30 cellular contexts compared by ENCODE assay signal in the genomic region with DNA sequence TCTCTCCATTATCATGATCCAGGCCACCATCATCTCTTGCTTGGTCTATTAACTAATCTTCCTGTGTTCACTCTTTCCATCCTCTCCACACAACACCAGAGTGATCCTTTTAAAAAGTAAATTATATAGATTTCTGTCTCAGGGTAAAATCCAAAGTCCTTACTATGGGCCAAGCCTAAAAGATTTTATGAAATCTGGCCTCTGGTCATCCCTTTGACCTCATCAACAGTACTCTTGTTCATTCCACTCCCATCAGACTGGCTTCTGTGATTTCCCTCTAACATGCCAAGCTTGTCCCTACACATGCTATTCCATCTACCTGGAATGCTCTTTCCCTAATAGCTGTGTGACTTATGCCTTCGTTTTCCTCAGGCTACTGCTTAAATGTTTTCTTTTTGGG. TPM values are rescaled to one million over a fixed set of nuclear protein-coding genes. Genes with fewer than 3 reads are reported as not detected.
DNase-seq lines count a peak whose midpoint lies in the region; ATAC-seq, FAIRE-seq and TF ChIP-seq lines count a peak whose summit lies in the region.
"Had no signal": no experiment of that assay in that cellular context is flagged by ENCODE, and none has a peak within 500 bp of the region (broad histone marks: within the 10 kb centered on the region; RNA-seq: fewer than 3 reads in every experiment).

No MANE protein-coding gene starts in this region.

- H2BK15ac ChIP-seq in IMR-90 (ENCODE audit: low read depth, low read length) = no peak overlapping the region

- POLR2A ChIA-PET in activated CD8-positive, alpha-beta T cell treated with anti-CD3 and anti-CD28 coated beads, Interleukin-2, amount 10 ng/mL, durations not matched to agents 7 days and 5 days (lab: Charles Lee) = interaction anchor here (0.6 to 2.1 kb wide), 3 partner anchors 9 to 494 kb away, joined by 3 to 10 read pairs (median 10); a partner anchor contains a TSS
- POLR2A ChIA-PET in activated CD8-positive, alpha-beta T cell treated with anti-CD3 and anti-CD28 coated beads for 36 hours (lab: Charles Lee) = interaction anchor here (3.1 kb wide), 1 partner anchor 10 kb away, joined by 19 read pairs; a partner anchor contains a TSS
- POLR2A ChIA-PET in IMR-90 (lab: Charles Lee; ENCODE audit: unreplicated experiment) (no interaction called here), GM12878 (lab: Charles Lee) (interaction anchor here (1.0 to 3.9 kb wide), 4 partner anchors 11 to 423 kb away, joined by 6 to 22 read pairs (median 16); a partner anchor contains a TSS)

- no peak overlapping the region for H3K18ac ChIP-seq in IMR-90 (ENCODE audit: low read depth, low read length)

- WGBS in IMR-90 (ENCODE audit: extremely low coverage in 2 of 2, insufficient read length in 1 of 2), 2 experiments = no CpG with 5 or more reads among the region's 1 CpG
- WGBS in GM12878 (ENCODE audit: insufficient coverage, insufficient replicate concordance, low lambda C conversion rate, missing lambda C conversion rate) = 81% methylated on average over 1 of the region's 1 CpG
- 79 to 85% (median 84%) methylated on average over 1 of the region's 1 CpG for WGBS in spleen, 5 donors

- no peak overlapping the region for H2AK5ac ChIP-seq in IMR-90 (ENCODE audit: low read depth, low read length)

- no peaks in the 10 kb centered on the region for H4K20me1 ChIP-seq in IMR-90 (ENCODE audit: insufficient read depth, low read length)
- no peaks in the 10 kb centered on the region for H4K20me1 ChIP-seq in GM12878 (ENCODE audit: control insufficient read depth, insufficient read depth)

- H3K9ac ChIP-seq in IMR-90 (ENCODE audit: low read depth, low read length) (no peak overlapping the region), GM12878 (ENCODE audit: control insufficient read depth, insufficient read depth, low read length) (no peak overlapping the region)
- H3K9ac ChIP-seq: GM23248 had no signal

- no peak overlapping the region for H3K4me3 Mint-ChIP-seq in activated CD8-positive, alpha-beta T cell treated with anti-CD3 and anti-CD28 coated beads, Interleukin-2, amount 10 ng/mL, durations not matched to agents 7 days and 5 days
- H3K4me3 Mint-ChIP-seq in activated CD8-positive, alpha-beta T cell treated with anti-CD3 and anti-CD28 coated beads for 36 hours = no peak overlapping the region
- H3K4me3 Mint-ChIP-seq: brain; mesothelial cell of epicardium; stimulated activated naive CD8-positive, alpha-beta T cell treated with anti-CD3 and anti-CD28 coated beads, Interleukin-15, Interleukin-2, amounts not matched to agents 100 ng/mL and 50 ng/mL, for 24 hours had no signal

- H3K27me3 Mint-ChIP-seq in activated CD8-positive, alpha-beta T cell treated with anti-CD3 and anti-CD28 coated beads, Interleukin-2, amount 10 ng/mL, durations not matched to agents 7 days and 5 days (ENCODE audit: low read depth) = no peaks in the 10 kb centered on the region
- H3K27me3 Mint-ChIP-seq in activated CD8-positive, alpha-beta T cell treated with anti-CD3 and anti-CD28 coated beads for 36 hours = no peaks in the 10 kb centered on the region
- H3K27me3 Mint-ChIP-seq: brain; stimulated activated naive CD8-positive, alpha-beta T cell treated with anti-CD3 and anti-CD28 coated beads, Interleukin-15, Interleukin-2, amounts not matched to agents 100 ng/mL and 50 ng/mL, for 24 hours had no signal

- no peak overlapping the region for H2BK5ac ChIP-seq in IMR-90 (ENCODE audit: low read depth, low read length, poor library complexity, severe bottlenecking)

- no peak overlapping the region for H3K4me2 ChIP-seq in IMR-90 (ENCODE audit: low read depth, low read length)
- H3K4me2 ChIP-seq in GM12878 (ENCODE audit: control insufficient read depth, insufficient read depth) = no peak overlapping the region

- H3K79me1 ChIP-seq in IMR-90 (ENCODE audit: low read depth in 1 of 2, low read length in 2 of 2) = no peaks in the 10 kb centered on the region

- H3K9me3 Mint-ChIP-seq in activated CD8-positive, alpha-beta T cell treated with anti-CD3 and anti-CD28 coated beads, Interleukin-2, amount 10 ng/mL, durations not matched to agents 7 days and 5 days (ENCODE audit: insufficient read depth) = no peaks in the 10 kb centered on the region
- no peaks in the 10 kb centered on the region for H3K9me3 Mint-ChIP-seq in activated CD8-positive, alpha-beta T cell treated with anti-CD3 and anti-CD28 coated beads for 36 hours
- H3K9me3 Mint-ChIP-seq: mesothelial cell of epicardium; stimulated activated naive CD8-positive, alpha-beta T cell treated with anti-CD3 and anti-CD28 coated beads, Interleukin-15, Interleukin-2, amounts not matched to agents 100 ng/mL and 50 ng/mL, for 24 hours had no signal

- intact Hi-C loops in activated CD8-positive, alpha-beta T cell treated with anti-CD3 and anti-CD28 coated beads for 36 hours (cut with micrococcal nuclease) = no loop called here
- intact Hi-C loops in IMR-90 (cut with micrococcal nuclease) = no loop called here
- intact Hi-C loops in GM12878 (cut with micrococcal nuclease; ENCODE audit: unreplicated experiment) = no loop called here
- intact Hi-C loops in spleen (cut with DNase I; ENCODE audit: low total_unique reads) = no loop called here

- H3K23ac ChIP-seq in IMR-90 (ENCODE audit: low read depth, low read length) = no peak overlapping the region; the same call in 1 of the 2 replicates

- no peak overlapping the region for H4K5ac ChIP-seq in IMR-90 (ENCODE audit: low read depth, low read length)

- H3K79me2 ChIP-seq in GM12878 (ENCODE audit: control insufficient read depth, insufficient read depth, low read length) = no peaks in the 10 kb centered on the region

- dilution Hi-C loops in IMR-90 (cut with HindIII; ENCODE audit: low sequenced_read_pairs, unreplicated experiment) = no loop called here

- RAD21 ChIA-PET in GM12878 (lab: Charles Lee; ENCODE audit: unreplicated experiment) = interaction anchor here (0.7 to 3.5 kb wide), 8 partner anchors 10 to 422 kb away, joined by 3 to 28 read pairs (median 8); a partner anchor contains a TSS

- H3K14ac ChIP-seq in IMR-90 (replicated peaks; ENCODE audit: low read depth, low read length) = 0 out of 2 replicates have a peak overlapping the region, but pooled peaks have one; percentile 17

- no peak for TF ChIP-seq CTCF in activated CD8-positive, alpha-beta T cell treated with anti-CD3 and anti-CD28 coated beads for 36 hours (IDR thresholded peaks at IDR 0.05)
- TF ChIP-seq CTCF in IMR-90 (conservative IDR thresholded peaks at IDR 0.05; ENCODE audit: low read depth, low read length) (no peak), GM12878 (IDR thresholded peaks at IDR 0.05 in 2 of 3, conservative IDR thresholded peaks at IDR 0.05 in 1 of 3; ENCODE audit: control insufficient read depth in 2 of 3, extremely low read depth in 1 of 3, insufficient read depth in 1 of 3, low read depth in 3 of 3, low read length in 3 of 3) (no peak), spleen (IDR thresholded peaks at IDR 0.05 in 8 of 11, conservative IDR thresholded peaks at IDR 0.05 in 3 of 11) (no peak)

- no peak for FAIRE-seq in GM12878 (lab: Jason Lieb, UNC)
- FAIRE-seq: endometrium had no signal

- BruUV-seq in IMR-90 (replicated peaks; lab: Mats Ljungman, UMichigan) = no TSS peak
- BruUV-seq in GM12878 (replicated peaks; lab: Mats Ljungman, UMichigan) = no TSS peak

- no peak for TF ChIP-seq POLR2A in IMR-90 (IDR thresholded peaks at IDR 0.05; ENCODE audit: low read depth, low read length)
- TF ChIP-seq POLR2A in GM12878 (IDR thresholded peaks at IDR 0.05; ENCODE audit: low read depth, low read length) = no peak
- no peak for TF ChIP-seq POLR2A in spleen (IDR thresholded peaks at IDR 0.05)

- H3K9me1 ChIP-seq in IMR-90 (ENCODE audit: insufficient read depth, low read length) = peaks cover 9% of the 10 kb centered on the region; the same call in 1 of the 2 replicates

- no peak for TF ChIP-seq RAD21 in IMR-90 (IDR thresholded peaks at IDR 0.05; ENCODE audit: low read length)
- TF ChIP-seq RAD21 in GM12878 (IDR thresholded peaks at IDR 0.05; ENCODE audit: insufficient read depth, low read depth, low read length) = no peak

- H3K56ac ChIP-seq in IMR-90 (ENCODE audit: extremely low read depth, insufficient read depth, low read length) = no peak overlapping the region

- no peaks in the 10 kb centered on the region for H3K36me3 ChIP-seq in IMR-90 (ENCODE audit: control insufficient read depth, insufficient read depth, low read length)
- no peaks in the 10 kb centered on the region for H3K36me3 ChIP-seq in GM12878 (ENCODE audit: control insufficient read depth in 2 of 2, insufficient read depth in 2 of 2, low read length in 1 of 2)
- H3K36me3 ChIP-seq in spleen = no peaks in the 10 kb centered on the region
- H3K36me3 ChIP-seq: esophagus muscularis mucosa, SJCRH30 had no signal

- no peak overlapping the region; a peak in 1 of 4 replicates for H4K8ac ChIP-seq in IMR-90 (ENCODE audit: low read depth in 2 of 2, low read length in 2 of 2)

- 0 out of 2 replicates have a peak overlapping the region, but pooled peaks have one; percentile 29 for H2BK20ac ChIP-seq in IMR-90 (ENCODE audit: low read depth, low read length)

- no peak overlapping the region for H4K91ac ChIP-seq in IMR-90 (ENCODE audit: insufficient read depth, low read depth, low read length)

- in situ Hi-C loops in IMR-90 (cut with MboI; ENCODE audit: low sequenced_read_pairs) = loop anchor here (10.0 to 25.0 kb wide), 2 partner anchors 101 to 504 kb away; no protein-coding TSS in a partner anchor
- in situ Hi-C loops in GM12878 (cut with MboI) = loop anchor here (5.0 kb wide), 1 partner anchor 119 kb away; no protein-coding TSS in a partner anchor

- peaks cover 74% of the 10 kb centered on the region for H3K4me1 Mint-ChIP-seq in activated CD8-positive, alpha-beta T cell treated with anti-CD3 and anti-CD28 coated beads, Interleukin-2, amount 10 ng/mL, durations not matched to agents 7 days and 5 days (ENCODE audit: low read depth)
- peaks cover 46% of the 10 kb centered on the region for H3K4me1 Mint-ChIP-seq in activated CD8-positive, alpha-beta T cell treated with anti-CD3 and anti-CD28 coated beads for 36 hours (ENCODE audit: low read depth)

- H2AK9ac ChIP-seq in IMR-90 (replicated peaks; ENCODE audit: low read depth, low read length, poor library complexity) = no peak overlapping the region

- H2BK120ac ChIP-seq in IMR-90 (ENCODE audit: low read depth, low read length) = peak overlapping the region; percentile 30; the same call in 1 of the 2 replicates

- ATAC-seq in activated CD8-positive, alpha-beta T cell treated with anti-CD3 and anti-CD28 coated beads, Interleukin-2, amount 10 ng/mL, durations not matched to agents 7 days and 5 days = no peak
- ATAC-seq in activated CD8-positive, alpha-beta T cell treated with anti-CD3 and anti-CD28 coated beads for 36 hours = no peak
- no peak for ATAC-seq in IMR-90 (ENCODE audit: low read depth)
- no peak for ATAC-seq in GM12878

- SMC1A ChIA-PET in GM12878 (lab: Charles Lee; ENCODE audit: uncharacterized antibody, unreplicated experiment) = interaction anchor here (1.7 to 5.2 kb wide), 5 partner anchors 11 to 423 kb away, joined by 4 to 46 read pairs (median 19); a partner anchor contains a TSS

- H3K9me3 ChIP-seq in IMR-90 (ENCODE audit: control insufficient read depth, insufficient read depth, low read length) = no peaks in the 10 kb centered on the region
- no peaks in the 10 kb centered on the region for H3K9me3 ChIP-seq in GM12878 (replicated peaks; ENCODE audit: control insufficient read depth, insufficient read depth, low read length)
- H3K9me3 ChIP-seq in spleen = no peaks in the 10 kb centered on the region
- H3K9me3 ChIP-seq: esophagus muscularis mucosa, SJCRH30, testis had no signal

- no peak overlapping the region for H2AFZ ChIP-seq in IMR-90 (replicated peaks; ENCODE audit: low read length, poor library complexity)
- 0 out of 2 replicates have a peak overlapping the region, but pooled peaks have one; percentile 1 for H2AFZ ChIP-seq in GM12878 (ENCODE audit: control insufficient read depth, low read depth, low read length)
- H2AFZ ChIP-seq: GM23248 had no signal

- H3K27ac Mint-ChIP-seq in activated CD8-positive, alpha-beta T cell treated with anti-CD3 and anti-CD28 coated beads, Interleukin-2, amount 10 ng/mL, durations not matched to agents 7 days and 5 days = peak overlapping the region; percentile 31
- no peak overlapping the region for H3K27ac Mint-ChIP-seq in activated CD8-positive, alpha-beta T cell treated with anti-CD3 and anti-CD28 coated beads for 36 hours
- H3K27ac Mint-ChIP-seq: mesothelial cell of epicardium; stimulated activated naive CD8-positive, alpha-beta T cell treated with anti-CD3 and anti-CD28 coated beads, Interleukin-15, Interleukin-2, amounts not matched to agents 100 ng/mL and 50 ng/mL, for 24 hours had no signal

- no peak for TF ChIP-seq EP300 in GM12878 (IDR thresholded peaks at IDR 0.05; ENCODE audit: borderline replicate concordance in 1 of 2, control insufficient read depth in 1 of 2, low read depth in 2 of 2, low read length in 2 of 2)

- peaks cover 9% of the 10 kb centered on the region for H3K36me3 Mint-ChIP-seq in activated CD8-positive, alpha-beta T cell treated with anti-CD3 and anti-CD28 coated beads, Interleukin-2, amount 10 ng/mL, durations not matched to agents 7 days and 5 days (ENCODE audit: low read depth)
- H3K36me3 Mint-ChIP-seq in activated CD8-positive, alpha-beta T cell treated with anti-CD3 and anti-CD28 coated beads for 36 hours (ENCODE audit: low read depth) = no peaks in the 10 kb centered on the region
- H3K36me3 Mint-ChIP-seq: brain, mesothelial cell of epicardium had no signal

- H3K4me3 ChIP-seq in IMR-90 (ENCODE audit: insufficient read depth, low read depth, low read length) (no peak overlapping the region), GM12878 (no peak overlapping the region), spleen (no peak overlapping the region)
- H3K4me3 ChIP-seq: esophagus muscularis mucosa, GM23248, SJCRH30, testis had no signal

- H3K27me3 ChIP-seq in IMR-90 (ENCODE audit: control insufficient read depth, insufficient read depth, low read length) (no peaks in the 10 kb centered on the region), GM12878 (replicated peaks in 1 of 2; ENCODE audit: control insufficient read depth in 2 of 2, insufficient read depth in 2 of 2, low read length in 1 of 2) (no peaks in the 10 kb centered on the region), spleen (replicated peaks in 1 of 7) (no peaks in the 10 kb centered on the region)
- H3K27me3 ChIP-seq: esophagus muscularis mucosa, SJCRH30, testis had no signal

- no peak overlapping the region for H3K4ac ChIP-seq in IMR-90 (ENCODE audit: low read depth, low read length)

- DNase-seq in activated CD8-positive, alpha-beta T cell treated with anti-CD3 and anti-CD28 coated beads, Interleukin-2, amount 10 ng/mL, durations not matched to agents 7 days and 5 days = no peak
- no peak for DNase-seq in activated CD8-positive, alpha-beta T cell treated with anti-CD3 and anti-CD28 coated beads for 36 hours
- DNase-seq in IMR-90 (no peak), GM12878 (ENCODE audit: low read depth, low spot score) (no peak), spleen (no peak), NOMO-1 treated with dmso at 0.1 percent for 144 hours (lab: John Stamatoyannopoulos, UW; ENCODE audit: unreplicated experiment) (no peak), NOMO-1 treated with DMSO at 0.1 percent for 48 hours (lab: John Stamatoyannopoulos, UW; ENCODE audit: unreplicated experiment) (no peak)
- DNase-seq: ACHN; activated CD8-positive, alpha-beta memory T cell treated with anti-CD3 and anti-CD28 coated beads for 24 hours; activated gamma-delta T cell treated with Interleukin-2 at 50 U/mL for 16 hours; activated T-cell treated with anti-CD3 and anti-CD28 coated beads, Interleukin-2, amount 50 U/mL, for 1 hour; amniotic stem cell; cerebellar nuclear complex; COR-L47; head of caudate nucleus; islet precursor cell; NCI-H1092; NCI-H1694; NCI-H774; right cardiac atrium; RPMI8226; stimulated activated CD4-positive, alpha-beta T cell treated with anti-CD3 and anti-CD28 coated beads, Interleukin-2, amount 100 ng/mL, for 24 hours; testis had no signal

- CTCF ChIA-PET in activated CD8-positive, alpha-beta T cell treated with anti-CD3 and anti-CD28 coated beads, Interleukin-2, amount 10 ng/mL, durations not matched to agents 7 days and 5 days (lab: Charles Lee) = interaction anchor here (1.3 to 2.6 kb wide), 4 partner anchors 8 to 465 kb away, joined by 3 to 30 read pairs (median 7); a partner anchor contains a TSS
- CTCF ChIA-PET in activated CD8-positive, alpha-beta T cell treated with anti-CD3 and anti-CD28 coated beads for 36 hours (lab: Charles Lee) = interaction anchor here (0.8 kb wide), 1 partner anchor 111 kb away, joined by 3 read pairs; a partner anchor contains a TSS
- CTCF ChIA-PET in IMR-90 (lab: Yijun Ruan, JAX) = no interaction called here
- CTCF ChIA-PET in GM12878 (lab: Yijun Ruan, JAX) = interaction anchor here (1.0 to 2.1 kb wide), 5 partner anchors 12 to 411 kb away, joined by 3 to 7 read pairs (median 4); no protein-coding TSS in a partner anchor

- peaks cover 6% of the 10 kb centered on the region for H3K4me1 ChIP-seq in IMR-90 (ENCODE audit: control insufficient read depth, insufficient read depth, low read length)
- peaks cover 50% of the 10 kb centered on the region for H3K4me1 ChIP-seq in GM12878 (ENCODE audit: control insufficient read depth, insufficient read depth, low read length)
- H3K4me1 ChIP-seq in spleen = peaks cover 6 to 82% (median 42%) of the 10 kb centered on the region in 6 donors
- H3K4me1 ChIP-seq: esophagus muscularis mucosa, SJCRH30 had no signal

- H3K27ac ChIP-seq in IMR-90 (ENCODE audit: insufficient read depth, low read length) (no peak overlapping the region), GM12878 (ENCODE audit: control insufficient read depth, insufficient read depth) (peak overlapping the region; percentile 97), spleen (peak overlapping the region in 5 of 8 donors; percentile 49 to 78 (median 67))
- H3K27ac ChIP-seq: esophagus muscularis mucosa, GM23248, SJCRH30, testis had no signal

RNA-seq across cellular contexts. Expression of a gene that starts 8.3 kb away (rescaled TPM):
- 10 to 100 TPM; 34.2 to 36.5 TPM for total RNA-seq in activated CD8-positive, alpha-beta T cell treated with anti-CD3 and anti-CD28 coated beads, Interleukin-2, amount 10 ng/mL, durations not matched to agents 7 days and 5 days
- 10 to 100 TPM; 28.0 to 30.0 TPM for total RNA-seq in activated CD8-positive, alpha-beta T cell treated with anti-CD3 and anti-CD28 coated beads for 36 hours
- total RNA-seq in IMR-90 (2012; rRNA removed) = 70.8 and 76.4 TPM in 2 replicates
- polyA plus RNA-seq in IMR-90 (2012; rRNA removed) = 11.5 and 12.6 TPM in 2 replicates
- 3.2 and 3.7 TPM in 2 replicates for polyA plus RNA-seq in IMR-90 (2012; cell fraction: cytosol; rRNA removed)
- 3.3 and 39.5 TPM in 2 replicates for polyA plus RNA-seq in IMR-90 (2012; cell fraction: nucleus; rRNA removed; ENCODE audit: low replicate concordance)
- 60.0 and 68.9 TPM in 2 replicates for total RNA-seq in GM12878 (2013; cell fraction: nucleolus; rRNA removed)
- 17.8 and 23.4 TPM in 2 replicates for total RNA-seq in GM12878 (2014; rRNA removed)
- 21.5 TPM in 2 replicates for total RNA-seq in GM12878 (2014; rRNA removed; fragmentation: Illumina TruSeq; extraction: Trizol)
- total RNA-seq in GM12878 (2021) = 13.8 and 14.8 TPM in 2 replicates
- polyA plus RNA-seq in GM12878 (2011; ENCODE audit: low read depth) = 12.8 TPM
- 13.5 and 17.2 TPM in 2 replicates for polyA plus RNA-seq in GM12878 (2011; rRNA removed)
- 5.4 and 9.3 TPM in 2 replicates for polyA plus RNA-seq in GM12878 (2011; cell fraction: cytosol; rRNA removed)
- polyA plus RNA-seq in GM12878 (2011; cell fraction: nucleus; rRNA removed) = 12.0 and 17.3 TPM in 2 replicates
- polyA plus RNA-seq in GM12878 (2012) = 16.9 and 22.4 TPM in 2 replicates
- 17.8 and 22.1 TPM in 2 replicates for polyA plus RNA-seq in GM12878 (2014; fragmentation: Illumina TruSeq; extraction: Trizol)
- 1 to 10 TPM; 3.2 to 3.3 TPM for polyA plus RNA-seq in GM12878 (2014; fragmentation: Nextera tagmentation; extraction: Ambion mirVana)
- 7.6 and 9.3 TPM in 2 replicates for polyA plus RNA-seq in GM12878 (2014; rRNA removed)
- polyA plus RNA-seq in GM12878 (2016; fragmentation: Nextera tagmentation; extraction: Ambion mirVana) = 1 to 10 TPM; 6.1 to 7.9 TPM
- 17.3 and 21.8 TPM in 2 replicates for polyA minus RNA-seq in GM12878 (2011; rRNA and poly(A)+ RNA removed)
- polyA minus RNA-seq in GM12878 (2011; cell fraction: cytosol; rRNA and poly(A)+ RNA removed) = 6.5 and 7.7 TPM in 2 replicates
- polyA minus RNA-seq in GM12878 (2011; cell fraction: nucleus; rRNA and poly(A)+ RNA removed) = 41.8 and 42.7 TPM in 2 replicates
- total RNA-seq in spleen = 10 to 100 TPM; 18.9 to 39.8 (median 29.7) TPM
- 1 to 10 TPM; 4.5 to 8.2 (median 7.3) TPM for polyA plus RNA-seq in spleen
